18 cellular contexts compared by ENCODE assay signal in genomic region chr3:126502656-126503055, GRCh38. TPM values are rescaled to one million over a fixed set of nuclear protein-coding genes. Genes with fewer than 3 reads are reported as not detected.
DNase-seq lines count a peak whose midpoint lies in the region; ATAC-seq and TF ChIP-seq lines count a peak whose summit lies in the region.
"Had no signal": no experiment of that assay in that cellular context is flagged by ENCODE, and none has a peak within 500 bp of the region (broad histone marks: within the 10 kb centered on the region; RNA-seq: fewer than 3 reads in every experiment).

No MANE protein-coding gene starts in this region.

- H3K36me3 ChIP-seq in IMR-90 (ENCODE audit: control insufficient read depth, insufficient read depth, low read length), result no peaks in the 10 kb centered on the region
- no peaks in the 10 kb centered on the region for H3K36me3 ChIP-seq in neuronal stem cell (replicated peaks in 1 of 2; ENCODE audit: control insufficient read depth in 2 of 2, insufficient read depth in 2 of 2, low read length in 2 of 2)
- H3K36me3 ChIP-seq: Peyer's patch, SJCRH30 had no signal

- no peak overlapping the region for H2BK12ac ChIP-seq in neuronal stem cell (ENCODE audit: low read length)

- no peak overlapping the region for H3K56ac ChIP-seq in IMR-90 (ENCODE audit: extremely low read depth, insufficient read depth, low read length)

- H4K5ac ChIP-seq in IMR-90 (ENCODE audit: low read depth, low read length), result no peak overlapping the region

- H3K9me1 ChIP-seq in IMR-90 (ENCODE audit: insufficient read depth, low read length), result no peaks in the 10 kb centered on the region

- no peak overlapping the region for H2AK5ac ChIP-seq in IMR-90 (ENCODE audit: low read depth, low read length)
- H2AK5ac ChIP-seq in neuronal stem cell (ENCODE audit: low read depth, low read length), result no peak overlapping the region

- H3K4ac ChIP-seq in IMR-90 (ENCODE audit: low read depth, low read length) (no peak overlapping the region), neuronal stem cell (ENCODE audit: low read length) (no peak overlapping the region)

- H3K27me3 ChIP-seq in IMR-90 (ENCODE audit: control insufficient read depth, insufficient read depth, low read length) (peaks cover 8% of the 10 kb centered on the region; the same call in 1 of the 2 replicates), neuronal stem cell (ENCODE audit: control insufficient read depth in 3 of 3, insufficient read depth in 3 of 3, low read depth in 1 of 3, low read length in 3 of 3) (peaks cover 0 to 6% (median 0%) of the 10 kb centered on the region in 3 experiments)
- H3K27me3 ChIP-seq: Peyer's patch, SJCRH30 had no signal

- intact Hi-C loops in IMR-90 (cut with micrococcal nuclease), result no loop called here

- no peak for TF ChIP-seq CTCF in IMR-90 (conservative IDR thresholded peaks at IDR 0.05; ENCODE audit: low read depth, low read length)

- no TSS peak for BruUV-seq in IMR-90 (replicated peaks; lab: Mats Ljungman, UMichigan)

- H4K8ac ChIP-seq in IMR-90 (ENCODE audit: low read depth in 2 of 2, low read length in 2 of 2), result no peak overlapping the region
- H4K8ac ChIP-seq in neuronal stem cell (ENCODE audit: low read depth, low read length), result no peak overlapping the region

- no peaks in the 10 kb centered on the region for H4K20me1 ChIP-seq in IMR-90 (ENCODE audit: insufficient read depth, low read length)

- H2BK5ac ChIP-seq in IMR-90 (ENCODE audit: low read depth, low read length, poor library complexity, severe bottlenecking), result peak overlapping the region; percentile 30
- H2BK5ac ChIP-seq in neuronal stem cell (ENCODE audit: low read length), result no peak overlapping the region

- H2BK15ac ChIP-seq in IMR-90 (ENCODE audit: low read depth, low read length) (no peak overlapping the region), neuronal stem cell (ENCODE audit: low read length) (no peak overlapping the region)

- H2BK120ac ChIP-seq in IMR-90 (ENCODE audit: low read depth, low read length) (no peak overlapping the region), neuronal stem cell (ENCODE audit: low read depth, low read length) (no peak overlapping the region)

- no peak overlapping the region for H3K4me3 ChIP-seq in IMR-90 (ENCODE audit: insufficient read depth, low read depth, low read length)
- peak overlapping the region in 1 of 2 donors; percentile 12 for H3K4me3 ChIP-seq in neuronal stem cell (ENCODE audit: low read length in 2 of 2)
- H3K4me3 ChIP-seq: Peyer's patch, SJCRH30 had no signal

- CTCF ChIA-PET in IMR-90 (lab: Yijun Ruan, JAX), result no interaction called here

- ATAC-seq in IMR-90 (ENCODE audit: low read depth), result no peak

- no peak overlapping the region for H2AFZ ChIP-seq in IMR-90 (replicated peaks; ENCODE audit: low read length, poor library complexity)
- no peak overlapping the region for H2AFZ ChIP-seq in neuronal stem cell (ENCODE audit: low read length)

- no peak for TF ChIP-seq RAD21 in IMR-90 (IDR thresholded peaks at IDR 0.05; ENCODE audit: low read length)

- H3K18ac ChIP-seq in IMR-90 (ENCODE audit: low read depth, low read length) (no peak overlapping the region), neuronal stem cell (ENCODE audit: low read length) (no peak overlapping the region)

- no peaks in the 10 kb centered on the region for H3K9me3 ChIP-seq in IMR-90 (ENCODE audit: control insufficient read depth, insufficient read depth, low read length)
- peaks cover 0 to 3% of the 10 kb centered on the region in 2 donors for H3K9me3 ChIP-seq in neuronal stem cell (replicated peaks in 1 of 2; ENCODE audit: control insufficient read depth in 2 of 2, insufficient read depth in 1 of 2, low read depth in 1 of 2, low read length in 2 of 2)
- H3K9me3 ChIP-seq: Peyer's patch had no signal

- no peak overlapping the region for H3K27ac ChIP-seq in IMR-90 (ENCODE audit: insufficient read depth, low read length)
- H3K27ac ChIP-seq in neuronal stem cell (replicated peaks; ENCODE audit: low read length), result no peak overlapping the region
- H3K27ac ChIP-seq: Peyer's patch, SJCRH30 had no signal

- DNase-seq in IMR-90, result no peak
- DNase-seq in neuronal stem cell (ENCODE audit: low spot score), result no peak
- DNase-seq in SHP77 (lab: John Stamatoyannopoulos, UW), result no peak
- DNase-seq: CD4-positive, CD25-positive, alpha-beta regulatory T cell; DMS79; H9; KBM-7; MM.1S; NCI-H1048; NCI-H1417 treated with DMSO at 0.1 percent for 48 hours; NCI-H187; NCI-H446; NCI-H526; Peyer's patch; SJCRH30 had no signal

- H4K91ac ChIP-seq in IMR-90 (ENCODE audit: insufficient read depth, low read depth, low read length) (no peak overlapping the region), neuronal stem cell (ENCODE audit: low read depth, low read length, poor library complexity) (no peak overlapping the region)

- 88% methylated on average over 1 of the region's 1 CpG; no CpG with 5 or more reads in 1 of the 2 experiments for WGBS in IMR-90 (ENCODE audit: extremely low coverage in 2 of 2, insufficient read length in 1 of 2), 2 experiments
- WGBS in neuronal stem cell (ENCODE audit: extremely low coverage in 2 of 2, insufficient read length in 2 of 2, insufficient replicate concordance in 1 of 2), 2 donors, result no CpG with 5 or more reads among the region's 1 CpG

- H2BK20ac ChIP-seq in IMR-90 (ENCODE audit: low read depth, low read length), result no peak overlapping the region

- no peaks in the 10 kb centered on the region for H3K79me1 ChIP-seq in IMR-90 (ENCODE audit: low read depth in 1 of 2, low read length in 2 of 2)
- no peaks in the 10 kb centered on the region for H3K79me1 ChIP-seq in neuronal stem cell (ENCODE audit: low read depth, low read length)

- H3K4me1 ChIP-seq in IMR-90 (ENCODE audit: control insufficient read depth, insufficient read depth, low read length) (no peaks in the 10 kb centered on the region), neuronal stem cell (ENCODE audit: control insufficient read depth in 2 of 2, insufficient read depth in 1 of 2, low read depth in 1 of 2, low read length in 2 of 2) (peaks cover 4 to 19% of the 10 kb centered on the region in 2 donors)
- H3K4me1 ChIP-seq: Peyer's patch, SJCRH30 had no signal

- H3K14ac ChIP-seq in IMR-90 (replicated peaks; ENCODE audit: low read depth, low read length) (no peak overlapping the region), neuronal stem cell (ENCODE audit: low read length) (peak overlapping the region; percentile 11)

- no peak overlapping the region for H2AK9ac ChIP-seq in IMR-90 (replicated peaks; ENCODE audit: low read depth, low read length, poor library complexity)

- POLR2A ChIA-PET in IMR-90 (lab: Charles Lee; ENCODE audit: unreplicated experiment), result no interaction called here

- dilution Hi-C loops in IMR-90 (cut with HindIII; ENCODE audit: low sequenced_read_pairs, unreplicated experiment), result no loop called here

- no peak overlapping the region for H3K9ac ChIP-seq in IMR-90 (ENCODE audit: low read depth, low read length)
- H3K9ac ChIP-seq in neuronal stem cell (ENCODE audit: low read depth, low read length, poor library complexity), result no peak overlapping the region

- in situ Hi-C loops in IMR-90 (cut with MboI; ENCODE audit: low sequenced_read_pairs), result no loop called here

- H3K4me2 ChIP-seq in IMR-90 (ENCODE audit: low read depth, low read length) (no peak overlapping the region), neuronal stem cell (ENCODE audit: insufficient read depth, low read length, poor library complexity, severe bottlenecking) (no peak overlapping the region)

- H3K23ac ChIP-seq in IMR-90 (ENCODE audit: low read depth, low read length), result no peak overlapping the region
- H3K23ac ChIP-seq in neuronal stem cell (ENCODE audit: low read depth, low read length, poor library complexity), result no peak overlapping the region

- no peak for TF ChIP-seq POLR2A in IMR-90 (IDR thresholded peaks at IDR 0.05; ENCODE audit: low read depth, low read length)

TF ChIP-seq in IMR-90, 13 proteins besides CTCF, POLR2A, EP300 and RAD21:
- no peak for TF ChIP-seq RFX5 (IDR thresholded peaks at IDR 0.05; ENCODE audit: low read depth, low read length)

RNA-seq across cellular contexts. Expression of gene UROC1, which starts 14.9 kb away (rescaled TPM):
- not detected in 2 replicates for total RNA-seq in IMR-90 (2012; rRNA removed)
- polyA plus RNA-seq in IMR-90 (2012; rRNA removed), result not detected in 2 replicates
- not detected in 2 replicates for polyA plus RNA-seq in IMR-90 (2012; cell fraction: cytosol; rRNA removed)
- not detected in 2 replicates for polyA plus RNA-seq in IMR-90 (2012; cell fraction: nucleus; rRNA removed; ENCODE audit: low replicate concordance)
- polyA plus RNA-seq in neuronal stem cell (2013, experiment 1 of 2), result not detected
- 0.03 TPM for polyA plus RNA-seq in neuronal stem cell (2013, experiment 2 of 2)
- total RNA-seq: A673; CD4-positive, CD25-positive, alpha-beta regulatory T cell; H9; Peyer's patch; SJCRH30 had no signal
- polyA plus RNA-seq: BJ; CD4-positive, CD25-positive, alpha-beta regulatory T cell had no signal

RNA-seq across cellular contexts. Expression of gene CHST13, which starts 21.3 kb away (rescaled TPM):
- not detected in 2 replicates for total RNA-seq in IMR-90 (2012; rRNA removed)
- not detected in 2 replicates for polyA plus RNA-seq in IMR-90 (2012; rRNA removed)
- polyA plus RNA-seq in IMR-90 (2012; cell fraction: cytosol; rRNA removed), result 0.02 TPM in 1 of 2 replicates, not detected in the other
- not detected in 2 replicates for polyA plus RNA-seq in IMR-90 (2012; cell fraction: nucleus; rRNA removed; ENCODE audit: low replicate concordance)
- polyA plus RNA-seq in neuronal stem cell (2013, experiment 1 of 2), result 1.4 TPM
- polyA plus RNA-seq in neuronal stem cell (2013, experiment 2 of 2), result 1.6 TPM
- total RNA-seq: A673; CD4-positive, CD25-positive, alpha-beta regulatory T cell; OCI-LY7; SJCRH30 had no signal
- polyA plus RNA-seq: BJ; CD4-positive, CD25-positive, alpha-beta regulatory T cell had no signal

RNA-seq across cellular contexts. Expression of gene ZXDC, which starts 27.0 kb away (rescaled TPM):
- total RNA-seq in IMR-90 (2012; rRNA removed), result 13.1 and 14.3 TPM in 2 replicates
- polyA plus RNA-seq in IMR-90 (2012; rRNA removed), result 11.5 and 12.2 TPM in 2 replicates
- 7.3 and 7.8 TPM in 2 replicates for polyA plus RNA-seq in IMR-90 (2012; cell fraction: cytosol; rRNA removed)
- polyA plus RNA-seq in IMR-90 (2012; cell fraction: nucleus; rRNA removed; ENCODE audit: low replicate concordance), result 24.3 and 25.6 TPM in 2 replicates
- 9.3 TPM for polyA plus RNA-seq in neuronal stem cell (2013, experiment 1 of 2)
- 9.8 TPM for polyA plus RNA-seq in neuronal stem cell (2013, experiment 2 of 2)

RNA-seq across cellular contexts. Expression of gene C3orf22, which starts 56.1 kb away (rescaled TPM):
- total RNA-seq in IMR-90 (2012; rRNA removed), result not detected in 2 replicates
- not detected in 2 replicates for polyA plus RNA-seq in IMR-90 (2012; rRNA removed)
- polyA plus RNA-seq in IMR-90 (2012; cell fraction: cytosol; rRNA removed), result not detected in 2 replicates
- polyA plus RNA-seq in IMR-90 (2012; cell fraction: nucleus; rRNA removed; ENCODE audit: low replicate concordance), result not detected in 2 replicates
- 0.03 TPM for polyA plus RNA-seq in neuronal stem cell (2013, experiment 1 of 2)
- polyA plus RNA-seq in neuronal stem cell (2013, experiment 2 of 2), result not detected
- total RNA-seq: A673; CD4-positive, CD25-positive, alpha-beta regulatory T cell; H9; OCI-LY7; Peyer's patch; SJCRH30 had no signal
- polyA plus RNA-seq: BJ; CD4-positive, CD25-positive, alpha-beta regulatory T cell had no signal
